ENCODE assay signal across 11 cellular contexts in genomic region chr11:79052539-79052938, GRCh38.
A peak's percentile ranks its signal among the peaks of the same experiment; 100 is the strongest.
DNase-seq lines count a peak whose midpoint lies in the region; ATAC-seq, FAIRE-seq and TF ChIP-seq lines count a peak whose summit lies in the region.
"Had no signal": no experiment of that assay in that cellular context is flagged by ENCODE, and none has a peak within 500 bp of the region (broad histone marks: within the 10 kb centered on the region; RNA-seq: fewer than 3 reads in every experiment).

No MANE protein-coding gene starts in this region.

- H3K27ac ChIP-seq in A549 (no peak overlapping the region), Panc1 (ENCODE audit: low read length) (no peak overlapping the region)

- H3K4me3 ChIP-seq in A549 (no peak overlapping the region), Panc1 (ENCODE audit: low read depth in 2 of 2, low read length in 2 of 2) (no peak overlapping the region)

- in situ Hi-C loops in Panc1 (cut with HindIII; ENCODE audit: low pct_unique_long_range_greater_than_20kb, low sequenced_read_pairs), result no loop called here

- H3K4me2 ChIP-seq in A549, result no peak overlapping the region

- H3K9me3 Mint-ChIP-seq in activated T-helper 17 cell treated with anti-CD3 and anti-CD28 coated beads, Interleukin-2, amount 50 U/mL, for 72 hours, result no peaks in the 10 kb centered on the region
- no peaks in the 10 kb centered on the region for H3K9me3 Mint-ChIP-seq in stimulated activated effector memory CD8-positive, alpha-beta T cell treated with anti-CD3 and anti-CD28 coated beads, Interleukin-12 subunit alpha, Interleukin-12 subunit beta, amount 100 ng/mL, for 72 hours
- H3K9me3 Mint-ChIP-seq: memory B cell had no signal

- no peaks in the 10 kb centered on the region for H3K4me1 Mint-ChIP-seq in activated T-helper 17 cell treated with anti-CD3 and anti-CD28 coated beads, Interleukin-2, amount 50 U/mL, for 72 hours
- H3K4me1 Mint-ChIP-seq in stimulated activated effector memory CD8-positive, alpha-beta T cell treated with anti-CD3 and anti-CD28 coated beads, Interleukin-12 subunit alpha, Interleukin-12 subunit beta, amount 100 ng/mL, for 72 hours, result no peaks in the 10 kb centered on the region
- H3K4me1 Mint-ChIP-seq: memory B cell had no signal

- POLR2A ChIA-PET in A549 (lab: Yijun Ruan, JAX) (no interaction called here), Panc1 (lab: Charles Lee) (no interaction called here)

- no peaks in the 10 kb centered on the region for H3K27me3 ChIP-seq in Panc1 (ENCODE audit: control insufficient read depth, insufficient read depth, low read length)

- ATAC-seq in A549 (peak; percentile 65 to 72; a peak in 5 of 6 replicates), Panc1 (no peak), HG02852 (IDR thresholded peaks at IDR 0.05; ENCODE audit: unreplicated experiment) (no peak)
- no peak for ATAC-seq in activated T-helper 17 cell treated with anti-CD3 and anti-CD28 coated beads, Interleukin-2, amount 50 U/mL, for 72 hours (replicated peaks)
- ATAC-seq in stimulated activated effector memory CD8-positive, alpha-beta T cell treated with anti-CD3 and anti-CD28 coated beads, Interleukin-12 subunit alpha, Interleukin-12 subunit beta, amount 100 ng/mL, for 72 hours, result no peak

- no peak; the same call in 2 of the 3 replicates for TF ChIP-seq CTCF in A549 (IDR thresholded peaks at IDR 0.05)
- peak; percentile 22 for TF ChIP-seq CTCF in GM10266 (IDR thresholded peaks at IDR 0.05; ENCODE audit: control insufficient read depth, insufficient read depth, low read depth, missing control alignments)
- peak; percentile 41 for TF ChIP-seq CTCF in Panc1 (IDR thresholded peaks at IDR 0.05)

- DNase-seq in A549 (ENCODE audit: low read depth in 1 of 2, low spot score in 1 of 2) (no peak), GM10266 (ENCODE audit: extremely low spot score) (no peak), Panc1 (ENCODE audit: low read depth, low spot score) (no peak), head of caudate nucleus (peak in 23 of 42 donors; percentile 20 to 62 (median 38)), DMS79 treated with DMSO at 0.1 percent for 48 hours (lab: John Stamatoyannopoulos, UW) (no peak)
- no peak for DNase-seq in stimulated activated effector memory CD8-positive, alpha-beta T cell treated with anti-CD3 and anti-CD28 coated beads, Interleukin-12 subunit alpha, Interleukin-12 subunit beta, amount 100 ng/mL, for 72 hours (ENCODE audit: low spot score in 2 of 2)
- DNase-seq: activated naive CD4-positive, alpha-beta T cell; stimulated activated CD4-positive, alpha-beta T cell treated with anti-CD3 and anti-CD28 coated beads, Interleukin-4, amount 100 ng/mL, for 1 hour had no signal

- H3K9me3 ChIP-seq in A549 (no peaks in the 10 kb centered on the region), Panc1 (ENCODE audit: control insufficient read depth, insufficient read depth, low read depth, low read length) (no peaks in the 10 kb centered on the region)

- 33% methylated on average over 3 of the region's 3 CpGs for WGBS in A549 (ENCODE audit: missing lambda C conversion rate)

- intact Hi-C loops in Panc1 (cut with micrococcal nuclease; ENCODE audit: unreplicated experiment), result no loop called here
- intact Hi-C loops in head of caudate nucleus (cut with DNase I), result no loop called here

- H3K27ac Mint-ChIP-seq in activated T-helper 17 cell treated with anti-CD3 and anti-CD28 coated beads, Interleukin-2, amount 50 U/mL, for 72 hours, result no peak overlapping the region
- no peak overlapping the region for H3K27ac Mint-ChIP-seq in stimulated activated effector memory CD8-positive, alpha-beta T cell treated with anti-CD3 and anti-CD28 coated beads, Interleukin-12 subunit alpha, Interleukin-12 subunit beta, amount 100 ng/mL, for 72 hours
- H3K27ac Mint-ChIP-seq: memory B cell had no signal

- FAIRE-seq in A549 (lab: Jason Lieb, UNC), result no peak

- no TSS peak for BruUV-seq in Panc1 (replicated peaks; lab: Mats Ljungman, UMichigan)

- no peak for TF ChIP-seq POLR2A in A549 (IDR thresholded peaks at IDR 0.05; ENCODE audit: low read length)

- TF ChIP-seq EP300 in A549 (IDR thresholded peaks at IDR 0.05), result no peak

- H3K4me1 ChIP-seq in A549 (no peaks in the 10 kb centered on the region; the same call in 2 of the 3 replicates), Panc1 (ENCODE audit: control insufficient read depth, insufficient read depth, low read length) (no peaks in the 10 kb centered on the region)

- no peak overlapping the region for H3K4me3 Mint-ChIP-seq in activated T-helper 17 cell treated with anti-CD3 and anti-CD28 coated beads, Interleukin-2, amount 50 U/mL, for 72 hours
- no peak overlapping the region for H3K4me3 Mint-ChIP-seq in stimulated activated effector memory CD8-positive, alpha-beta T cell treated with anti-CD3 and anti-CD28 coated beads, Interleukin-12 subunit alpha, Interleukin-12 subunit beta, amount 100 ng/mL, for 72 hours
- H3K4me3 Mint-ChIP-seq: memory B cell had no signal

- peak in 1 of 2 experiments; percentile 12; a peak in 1 of 5 replicates for TF ChIP-seq RAD21 in A549 (conservative IDR thresholded peaks at IDR 0.05 in 1 of 2, IDR thresholded peaks at IDR 0.05 in 1 of 2)

- peaks cover 10% of the 10 kb centered on the region for H3K27me3 Mint-ChIP-seq in activated T-helper 17 cell treated with anti-CD3 and anti-CD28 coated beads, Interleukin-2, amount 50 U/mL, for 72 hours

- CTCF ChIA-PET in A549 (lab: Yijun Ruan, JAX), result interaction anchor here (0.9 to 1.7 kb wide), 4 partner anchors 10 to 407 kb away, joined by 3 to 9 read pairs (median 4); no protein-coding TSS in a partner anchor
- CTCF ChIA-PET in Panc1 (lab: Charles Lee), result interaction anchor here (1.1 kb wide), 1 partner anchor 407 kb away, joined by 4 read pairs; no protein-coding TSS in a partner anchor

- no peaks in the 10 kb centered on the region for H3K36me3 ChIP-seq in Panc1 (ENCODE audit: control insufficient read depth, insufficient read depth, low read length)

- no peaks in the 10 kb centered on the region for H3K36me3 Mint-ChIP-seq in activated T-helper 17 cell treated with anti-CD3 and anti-CD28 coated beads, Interleukin-2, amount 50 U/mL, for 72 hours (ENCODE audit: low read depth)
- H3K36me3 Mint-ChIP-seq in stimulated activated effector memory CD8-positive, alpha-beta T cell treated with anti-CD3 and anti-CD28 coated beads, Interleukin-12 subunit alpha, Interleukin-12 subunit beta, amount 100 ng/mL, for 72 hours, result no peaks in the 10 kb centered on the region
- H3K36me3 Mint-ChIP-seq: memory B cell had no signal

TF ChIP-seq in A549, 52 proteins besides CTCF, POLR2A, EP300 and RAD21:
- TF ChIP-seq RNF2 (IDR thresholded peaks at IDR 0.05; ENCODE audit: borderline replicate concordance, low read depth) (no peak), SMC3 (IDR thresholded peaks at IDR 0.05) (0 out of 3 replicates have a peak, but pooled peaks have one; percentile 16)
TF ChIP-seq in A549: peak in this region for 1.

Comparison
In these comparisons a context has a peak if more than half of its experiments do, and no peak if none do; other contexts are left out.
1. ATAC-seq: peak in A549 (2 of 2); none in Panc1 (single experiment), activated T-helper 17 cell treated with anti-CD3 and anti-CD28 coated beads, Interleukin-2, amount 50 U/mL, for 72 hours (single experiment), HG02852 (single experiment) and stimulated activated effector memory CD8-positive, alpha-beta T cell treated with anti-CD3 and anti-CD28 coated beads, Interleukin-12 subunit alpha, Interleukin-12 subunit beta, amount 100 ng/mL, for 72 hours (single experiment).
2. DNase-seq: peak in head of caudate nucleus (23 of 42); none in A549 (0 of 2), GM10266 (single experiment), Panc1 (single experiment), stimulated activated effector memory CD8-positive, alpha-beta T cell treated with anti-CD3 and anti-CD28 coated beads, Interleukin-12 subunit alpha, Interleukin-12 subunit beta, amount 100 ng/mL, for 72 hours (0 of 2) and DMS79 treated with DMSO at 0.1 percent for 48 hours (single experiment).